1 cellular context compared by ENCODE assay signal in the genomic region with DNA sequence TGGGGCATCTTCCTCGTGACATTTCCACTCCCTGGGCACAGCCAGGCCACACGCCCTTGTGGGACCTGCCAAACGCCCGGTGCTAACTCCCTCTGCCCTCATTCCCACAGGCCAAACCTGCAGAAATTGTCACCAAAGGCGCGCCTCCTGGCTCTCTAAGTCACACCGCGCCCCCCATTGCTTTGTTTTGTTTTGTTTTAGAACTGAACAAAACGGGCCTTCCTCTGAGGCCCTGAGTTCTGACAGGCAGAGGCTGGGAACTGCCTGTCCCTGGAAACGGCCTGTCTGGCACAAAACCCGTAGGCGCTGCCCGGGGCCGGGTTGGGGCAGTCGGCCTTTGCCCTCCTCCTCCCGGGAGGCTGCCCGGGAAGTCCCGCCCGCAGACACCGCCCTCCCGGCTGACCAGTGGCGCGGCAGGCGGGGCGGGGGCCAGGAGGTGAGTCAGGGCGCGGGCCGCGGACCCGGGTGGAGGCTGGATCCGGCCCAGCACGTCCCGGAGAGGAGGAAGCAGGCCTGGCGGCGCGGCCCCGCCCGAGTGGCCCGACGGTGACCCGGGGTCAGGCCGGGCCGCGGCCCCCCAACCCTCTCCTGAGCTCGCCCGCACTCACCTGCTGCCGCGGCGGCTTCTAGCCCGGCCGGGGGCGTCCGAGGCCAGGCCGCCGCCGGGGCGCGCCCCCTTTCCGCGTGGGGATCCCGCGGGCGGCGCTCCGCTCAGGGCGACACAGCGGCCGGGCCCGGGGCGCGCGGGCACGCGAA.
TF ChIP-seq lines count a peak whose summit lies in the region.

No MANE protein-coding gene starts in this region.

TF ChIP-seq in HepG2, 621 proteins besides CTCF, POLR2A, EP300 and RAD21 (continued from another document and continues in another):
- TF ChIP-seq, protein P1, sequence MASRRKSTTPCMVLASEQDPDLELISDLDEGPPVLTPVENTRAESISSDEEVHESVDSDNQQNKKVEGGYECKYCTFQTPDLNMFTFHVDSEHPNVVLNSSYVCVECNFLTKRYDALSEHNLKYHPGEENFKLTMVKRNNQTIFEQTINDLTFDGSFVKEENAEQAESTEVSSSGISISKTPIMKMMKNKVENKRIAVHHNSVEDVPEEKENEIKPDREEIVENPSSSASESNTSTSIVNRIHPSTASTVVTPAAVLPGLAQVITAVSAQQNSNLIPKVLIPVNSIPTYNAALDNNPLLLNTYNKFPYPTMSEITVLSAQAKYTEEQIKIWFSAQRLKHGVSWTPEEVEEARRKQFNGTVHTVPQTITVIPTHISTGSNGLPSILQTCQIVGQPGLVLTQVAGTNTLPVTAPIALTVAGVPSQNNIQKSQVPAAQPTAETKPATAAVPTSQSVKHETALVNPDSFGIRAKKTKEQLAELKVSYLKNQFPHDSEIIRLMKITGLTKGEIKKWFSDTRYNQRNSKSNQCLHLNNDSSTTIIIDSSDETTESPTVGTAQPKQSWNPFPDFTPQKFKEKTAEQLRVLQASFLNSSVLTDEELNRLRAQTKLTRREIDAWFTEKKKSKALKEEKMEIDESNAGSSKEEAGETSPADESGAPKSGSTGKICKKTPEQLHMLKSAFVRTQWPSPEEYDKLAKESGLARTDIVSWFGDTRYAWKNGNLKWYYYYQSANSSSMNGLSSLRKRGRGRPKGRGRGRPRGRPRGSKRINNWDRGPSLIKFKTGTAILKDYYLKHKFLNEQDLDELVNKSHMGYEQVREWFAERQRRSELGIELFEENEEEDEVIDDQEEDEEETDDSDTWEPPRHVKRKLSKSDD (CRISPR knock-in tag; IDR thresholded peaks at IDR 0.05; ENCODE audit: low read depth) = peak; percentile 84; the same call in 1 of the 2 replicates
- 0 out of 2 replicates have a peak, but pooled peaks have one; percentile 50 for TF ChIP-seq GLI4 (CRISPR knock-in tag; IDR thresholded peaks at IDR 0.05; ENCODE audit: borderline replicate concordance)
- peak; percentile 74; the same call in 1 of the 2 replicates for TF ChIP-seq ZNF788 (CRISPR knock-in tag; IDR thresholded peaks at IDR 0.05; ENCODE audit: borderline replicate concordance)
- TF ChIP-seq ZNF563 (CRISPR knock-in tag; IDR thresholded peaks at IDR 0.05) = peak; percentile 99; the same call in 1 of the 2 replicates
- TF ChIP-seq NONO (IDR thresholded peaks at IDR 0.05) = no peak
- peak; percentile 84 for TF ChIP-seq NONO (CRISPR knock-in tag; conservative IDR thresholded peaks at IDR 0.05)
- peak; percentile 96 for TF ChIP-seq ZNF768 (CRISPR knock-in tag; IDR thresholded peaks at IDR 0.05)
- no peak for TF ChIP-seq FOXM1 (CRISPR knock-in tag; IDR thresholded peaks at IDR 0.05)
- TF ChIP-seq, protein P2, sequence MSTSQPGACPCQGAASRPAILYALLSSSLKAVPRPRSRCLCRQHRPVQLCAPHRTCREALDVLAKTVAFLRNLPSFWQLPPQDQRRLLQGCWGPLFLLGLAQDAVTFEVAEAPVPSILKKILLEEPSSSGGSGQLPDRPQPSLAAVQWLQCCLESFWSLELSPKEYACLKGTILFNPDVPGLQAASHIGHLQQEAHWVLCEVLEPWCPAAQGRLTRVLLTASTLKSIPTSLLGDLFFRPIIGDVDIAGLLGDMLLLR (CRISPR knock-in tag; IDR thresholded peaks at IDR 0.05) = peak; percentile 76; the same call in 1 of the 2 replicates
- no peak for TF ChIP-seq ZNF558 (CRISPR knock-in tag; IDR thresholded peaks at IDR 0.05; ENCODE audit: borderline replicate concordance)
- TF ChIP-seq CHD2 (IDR thresholded peaks at IDR 0.05; ENCODE audit: low read depth, low read length) = no peak
- TF ChIP-seq KDM5B (CRISPR knock-in tag; IDR thresholded peaks at IDR 0.05; ENCODE audit: borderline replicate concordance) = peak; percentile 90; the same call in 1 of the 2 replicates
- 0 out of 2 replicates have a peak, but pooled peaks have one; percentile 38 for TF ChIP-seq GFI1 (CRISPR knock-in tag; IDR thresholded peaks at IDR 0.05; ENCODE audit: borderline replicate concordance)
- peak; percentile 36; the same call in 1 of the 2 replicates for TF ChIP-seq ZNF253 (CRISPR knock-in tag; IDR thresholded peaks at IDR 0.05; ENCODE audit: borderline replicate concordance)
- peak; percentile 58 for TF ChIP-seq ZNF331 (CRISPR knock-in tag; IDR thresholded peaks at IDR 0.05)
- TF ChIP-seq, protein P3, sequence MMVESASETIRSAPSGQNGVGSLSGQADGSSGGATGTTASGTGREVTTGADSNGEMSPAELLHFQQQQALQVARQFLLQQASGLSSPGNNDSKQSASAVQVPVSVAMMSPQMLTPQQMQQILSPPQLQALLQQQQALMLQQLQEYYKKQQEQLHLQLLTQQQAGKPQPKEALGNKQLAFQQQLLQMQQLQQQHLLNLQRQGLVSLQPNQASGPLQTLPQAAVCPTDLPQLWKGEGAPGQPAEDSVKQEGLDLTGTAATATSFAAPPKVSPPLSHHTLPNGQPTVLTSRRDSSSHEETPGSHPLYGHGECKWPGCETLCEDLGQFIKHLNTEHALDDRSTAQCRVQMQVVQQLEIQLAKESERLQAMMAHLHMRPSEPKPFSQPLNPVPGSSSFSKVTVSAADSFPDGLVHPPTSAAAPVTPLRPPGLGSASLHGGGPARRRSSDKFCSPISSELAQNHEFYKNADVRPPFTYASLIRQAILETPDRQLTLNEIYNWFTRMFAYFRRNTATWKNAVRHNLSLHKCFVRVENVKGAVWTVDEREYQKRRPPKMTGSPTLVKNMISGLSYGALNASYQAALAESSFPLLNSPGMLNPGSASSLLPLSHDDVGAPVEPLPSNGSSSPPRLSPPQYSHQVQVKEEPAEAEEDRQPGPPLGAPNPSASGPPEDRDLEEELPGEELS (CRISPR knock-in tag; IDR thresholded peaks at IDR 0.05) = peak; percentile 66; the same call in 1 of the 2 replicates
- TF ChIP-seq, protein P4, sequence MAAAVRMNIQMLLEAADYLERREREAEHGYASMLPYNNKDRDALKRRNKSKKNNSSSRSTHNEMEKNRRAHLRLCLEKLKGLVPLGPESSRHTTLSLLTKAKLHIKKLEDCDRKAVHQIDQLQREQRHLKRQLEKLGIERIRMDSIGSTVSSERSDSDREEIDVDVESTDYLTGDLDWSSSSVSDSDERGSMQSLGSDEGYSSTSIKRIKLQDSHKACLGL (CRISPR knock-in tag; IDR thresholded peaks at IDR 0.05) = peak; percentile 90
- TF ChIP-seq HMG20A (CRISPR knock-in tag; IDR thresholded peaks at IDR 0.05; ENCODE audit: borderline replicate concordance) = peak; percentile 24; the same call in 1 of the 2 replicates
- peak; percentile 89 for TF ChIP-seq KLF12 (CRISPR knock-in tag; IDR thresholded peaks at IDR 0.05; ENCODE audit: borderline replicate concordance)
- peak; percentile 91 for TF ChIP-seq KLF15 (CRISPR knock-in tag; IDR thresholded peaks at IDR 0.05; ENCODE audit: borderline replicate concordance)
- TF ChIP-seq, protein P5, sequence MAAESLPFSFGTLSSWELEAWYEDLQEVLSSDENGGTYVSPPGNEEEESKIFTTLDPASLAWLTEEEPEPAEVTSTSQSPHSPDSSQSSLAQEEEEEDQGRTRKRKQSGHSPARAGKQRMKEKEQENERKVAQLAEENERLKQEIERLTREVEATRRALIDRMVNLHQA (CRISPR knock-in tag; IDR thresholded peaks at IDR 0.05) = no peak
- TF ChIP-seq GATA4 (IDR thresholded peaks at IDR 0.05; ENCODE audit: borderline replicate concordance, low read depth) = peak; percentile 44; the same call in 1 of the 2 replicates
- no peak for TF ChIP-seq ZNF7 (CRISPR knock-in tag; IDR thresholded peaks at IDR 0.05)
- TF ChIP-seq HOXD1 (CRISPR knock-in tag; IDR thresholded peaks at IDR 0.05) = peak; percentile 82; the same call in 1 of the 2 replicates
- no peak for TF ChIP-seq MAFG (CRISPR knock-in tag; IDR thresholded peaks at IDR 0.05)
- peak; percentile 87 for TF ChIP-seq ETV5 (CRISPR knock-in tag; IDR thresholded peaks at IDR 0.05; ENCODE audit: borderline replicate concordance)
- TF ChIP-seq ZNF343 (CRISPR knock-in tag; IDR thresholded peaks at IDR 0.05) = peak; percentile 51; the same call in 1 of the 2 replicates
- 0 out of 2 replicates have a peak, but pooled peaks have one; percentile 27 for TF ChIP-seq REPIN1 (CRISPR knock-in tag; IDR thresholded peaks at IDR 0.05; ENCODE audit: borderline replicate concordance, low read depth)
- no peak for TF ChIP-seq THYN1 (CRISPR knock-in tag; IDR thresholded peaks at IDR 0.05; ENCODE audit: borderline replicate concordance, low read depth)
- TF ChIP-seq, protein P6, sequence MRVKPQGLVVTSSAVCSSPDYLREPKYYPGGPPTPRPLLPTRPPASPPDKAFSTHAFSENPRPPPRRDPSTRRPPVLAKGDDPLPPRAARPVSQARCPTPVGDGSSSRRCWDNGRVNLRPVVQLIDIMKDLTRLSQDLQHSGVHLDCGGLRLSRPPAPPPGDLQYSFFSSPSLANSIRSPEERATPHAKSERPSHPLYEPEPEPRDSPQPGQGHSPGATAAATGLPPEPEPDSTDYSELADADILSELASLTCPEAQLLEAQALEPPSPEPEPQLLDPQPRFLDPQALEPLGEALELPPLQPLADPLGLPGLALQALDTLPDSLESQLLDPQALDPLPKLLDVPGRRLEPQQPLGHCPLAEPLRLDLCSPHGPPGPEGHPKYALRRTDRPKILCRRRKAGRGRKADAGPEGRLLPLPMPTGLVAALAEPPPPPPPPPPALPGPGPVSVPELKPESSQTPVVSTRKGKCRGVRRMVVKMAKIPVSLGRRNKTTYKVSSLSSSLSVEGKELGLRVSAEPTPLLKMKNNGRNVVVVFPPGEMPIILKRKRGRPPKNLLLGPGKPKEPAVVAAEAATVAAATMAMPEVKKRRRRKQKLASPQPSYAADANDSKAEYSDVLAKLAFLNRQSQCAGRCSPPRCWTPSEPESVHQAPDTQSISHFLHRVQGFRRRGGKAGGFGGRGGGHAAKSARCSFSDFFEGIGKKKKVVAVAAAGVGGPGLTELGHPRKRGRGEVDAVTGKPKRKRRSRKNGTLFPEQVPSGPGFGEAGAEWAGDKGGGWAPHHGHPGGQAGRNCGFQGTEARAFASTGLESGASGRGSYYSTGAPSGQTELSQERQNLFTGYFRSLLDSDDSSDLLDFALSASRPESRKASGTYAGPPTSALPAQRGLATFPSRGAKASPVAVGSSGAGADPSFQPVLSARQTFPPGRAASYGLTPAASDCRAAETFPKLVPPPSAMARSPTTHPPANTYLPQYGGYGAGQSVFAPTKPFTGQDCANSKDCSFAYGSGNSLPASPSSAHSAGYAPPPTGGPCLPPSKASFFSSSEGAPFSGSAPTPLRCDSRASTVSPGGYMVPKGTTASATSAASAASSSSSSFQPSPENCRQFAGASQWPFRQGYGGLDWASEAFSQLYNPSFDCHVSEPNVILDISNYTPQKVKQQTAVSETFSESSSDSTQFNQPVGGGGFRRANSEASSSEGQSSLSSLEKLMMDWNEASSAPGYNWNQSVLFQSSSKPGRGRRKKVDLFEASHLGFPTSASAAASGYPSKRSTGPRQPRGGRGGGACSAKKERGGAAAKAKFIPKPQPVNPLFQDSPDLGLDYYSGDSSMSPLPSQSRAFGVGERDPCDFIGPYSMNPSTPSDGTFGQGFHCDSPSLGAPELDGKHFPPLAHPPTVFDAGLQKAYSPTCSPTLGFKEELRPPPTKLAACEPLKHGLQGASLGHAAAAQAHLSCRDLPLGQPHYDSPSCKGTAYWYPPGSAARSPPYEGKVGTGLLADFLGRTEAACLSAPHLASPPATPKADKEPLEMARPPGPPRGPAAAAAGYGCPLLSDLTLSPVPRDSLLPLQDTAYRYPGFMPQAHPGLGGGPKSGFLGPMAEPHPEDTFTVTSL (CRISPR knock-in tag; IDR thresholded peaks at IDR 0.05; ENCODE audit: borderline replicate concordance) = no peak; the same call in 1 of the 2 replicates
- TF ChIP-seq, protein P7, sequence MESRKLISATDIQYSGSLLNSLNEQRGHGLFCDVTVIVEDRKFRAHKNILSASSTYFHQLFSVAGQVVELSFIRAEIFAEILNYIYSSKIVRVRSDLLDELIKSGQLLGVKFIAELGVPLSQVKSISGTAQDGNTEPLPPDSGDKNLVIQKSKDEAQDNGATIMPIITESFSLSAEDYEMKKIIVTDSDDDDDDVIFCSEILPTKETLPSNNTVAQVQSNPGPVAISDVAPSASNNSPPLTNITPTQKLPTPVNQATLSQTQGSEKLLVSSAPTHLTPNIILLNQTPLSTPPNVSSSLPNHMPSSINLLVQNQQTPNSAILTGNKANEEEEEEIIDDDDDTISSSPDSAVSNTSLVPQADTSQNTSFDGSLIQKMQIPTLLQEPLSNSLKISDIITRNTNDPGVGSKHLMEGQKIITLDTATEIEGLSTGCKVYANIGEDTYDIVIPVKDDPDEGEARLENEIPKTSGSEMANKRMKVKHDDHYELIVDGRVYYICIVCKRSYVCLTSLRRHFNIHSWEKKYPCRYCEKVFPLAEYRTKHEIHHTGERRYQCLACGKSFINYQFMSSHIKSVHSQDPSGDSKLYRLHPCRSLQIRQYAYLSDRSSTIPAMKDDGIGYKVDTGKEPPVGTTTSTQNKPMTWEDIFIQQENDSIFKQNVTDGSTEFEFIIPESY (CRISPR knock-in tag; IDR thresholded peaks at IDR 0.05) = peak; percentile 39; the same call in 1 of the 2 replicates
- TF ChIP-seq NFE2 (CRISPR knock-in tag; IDR thresholded peaks at IDR 0.05) = no peak
- 0 out of 2 replicates have a peak, but pooled peaks have one; percentile 58 for TF ChIP-seq ZNF101 (CRISPR knock-in tag; IDR thresholded peaks at IDR 0.05; ENCODE audit: borderline replicate concordance, low read depth)
- no peak for TF ChIP-seq KMT2A (CRISPR knock-in tag; IDR thresholded peaks at IDR 0.05)
- TF ChIP-seq REXO4 (CRISPR knock-in tag; IDR thresholded peaks at IDR 0.05; ENCODE audit: borderline replicate concordance) = no peak
- TF ChIP-seq, protein P8, sequence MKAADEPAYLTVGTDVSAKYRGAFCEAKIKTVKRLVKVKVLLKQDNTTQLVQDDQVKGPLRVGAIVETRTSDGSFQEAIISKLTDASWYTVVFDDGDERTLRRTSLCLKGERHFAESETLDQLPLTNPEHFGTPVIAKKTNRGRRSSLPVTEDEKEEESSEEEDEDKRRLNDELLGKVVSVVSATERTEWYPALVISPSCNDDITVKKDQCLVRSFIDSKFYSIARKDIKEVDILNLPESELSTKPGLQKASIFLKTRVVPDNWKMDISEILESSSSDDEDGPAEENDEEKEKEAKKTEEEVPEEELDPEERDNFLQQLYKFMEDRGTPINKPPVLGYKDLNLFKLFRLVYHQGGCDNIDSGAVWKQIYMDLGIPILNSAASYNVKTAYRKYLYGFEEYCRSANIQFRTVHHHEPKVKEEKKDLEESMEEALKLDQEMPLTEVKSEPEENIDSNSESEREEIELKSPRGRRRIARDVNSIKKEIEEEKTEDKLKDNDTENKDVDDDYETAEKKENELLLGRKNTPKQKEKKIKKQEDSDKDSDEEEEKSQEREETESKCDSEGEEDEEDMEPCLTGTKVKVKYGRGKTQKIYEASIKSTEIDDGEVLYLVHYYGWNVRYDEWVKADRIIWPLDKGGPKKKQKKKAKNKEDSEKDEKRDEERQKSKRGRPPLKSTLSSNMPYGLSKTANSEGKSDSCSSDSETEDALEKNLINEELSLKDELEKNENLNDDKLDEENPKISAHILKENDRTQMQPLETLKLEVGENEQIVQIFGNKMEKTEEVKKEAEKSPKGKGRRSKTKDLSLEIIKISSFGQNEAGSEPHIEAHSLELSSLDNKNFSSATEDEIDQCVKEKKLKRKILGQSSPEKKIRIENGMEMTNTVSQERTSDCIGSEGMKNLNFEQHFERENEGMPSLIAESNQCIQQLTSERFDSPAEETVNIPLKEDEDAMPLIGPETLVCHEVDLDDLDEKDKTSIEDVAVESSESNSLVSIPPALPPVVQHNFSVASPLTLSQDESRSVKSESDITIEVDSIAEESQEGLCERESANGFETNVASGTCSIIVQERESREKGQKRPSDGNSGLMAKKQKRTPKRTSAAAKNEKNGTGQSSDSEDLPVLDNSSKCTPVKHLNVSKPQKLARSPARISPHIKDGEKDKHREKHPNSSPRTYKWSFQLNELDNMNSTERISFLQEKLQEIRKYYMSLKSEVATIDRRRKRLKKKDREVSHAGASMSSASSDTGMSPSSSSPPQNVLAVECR (CRISPR knock-in tag; IDR thresholded peaks at IDR 0.05; ENCODE audit: borderline replicate concordance) = peak; percentile 68; the same call in 1 of the 2 replicates
- TF ChIP-seq ZNF713 (CRISPR knock-in tag; IDR thresholded peaks at IDR 0.05) = 0 out of 2 replicates have a peak, but pooled peaks have one; percentile 30
- TF ChIP-seq TMF1 (CRISPR knock-in tag; IDR thresholded peaks at IDR 0.05; ENCODE audit: low read depth) = 0 out of 2 replicates have a peak, but pooled peaks have one; percentile 46
- TF ChIP-seq PAX8 (CRISPR knock-in tag; IDR thresholded peaks at IDR 0.05; ENCODE audit: borderline replicate concordance) = no peak
